Comparison of ENCODE assay signal across 8 cellular contexts in the genomic region with DNA sequence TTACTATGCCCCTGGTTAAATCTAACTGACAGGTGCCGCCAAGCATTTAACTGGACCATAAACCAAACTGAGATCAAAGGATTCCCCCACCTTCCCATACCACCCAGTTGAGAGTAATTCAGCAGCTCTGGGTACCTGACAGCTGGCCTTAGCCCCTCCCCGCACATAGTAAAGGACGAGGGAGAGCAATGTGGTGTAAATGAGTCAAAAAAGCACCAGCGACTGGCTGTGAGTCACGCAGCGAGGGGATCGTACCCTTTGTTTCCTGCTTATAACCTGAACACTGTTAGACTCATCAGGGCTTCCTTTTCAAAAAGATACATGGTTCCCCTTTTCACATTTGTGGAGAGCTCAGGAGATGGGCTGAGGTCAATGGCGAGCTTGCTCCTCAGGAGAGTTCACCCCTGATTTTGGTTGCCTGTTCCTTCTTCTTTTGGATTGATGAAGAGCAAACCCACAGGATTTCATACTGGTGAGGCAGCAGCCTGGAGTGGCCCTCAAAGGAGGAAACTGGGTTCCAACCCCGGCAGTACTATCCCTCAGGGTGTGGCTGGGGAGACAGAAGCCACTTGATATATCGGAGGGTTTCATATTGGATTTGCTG.
DNase-seq lines count a peak whose midpoint lies in the region; ATAC-seq and TF ChIP-seq lines count a peak whose summit lies in the region.

No MANE protein-coding gene starts in this region.

- H3K27me3 Mint-ChIP-seq in nephron progenitor cell (ENCODE audit: low read depth, poor library complexity), result peaks cover 54% of the 10 kb centered on the region

- H3K4me1 Mint-ChIP-seq in nephron progenitor cell, result peaks cover 41% of the 10 kb centered on the region

- no peak overlapping the region for H3K4me3 Mint-ChIP-seq in nephron progenitor cell

- peaks cover 8% of the 10 kb centered on the region for H3K36me3 Mint-ChIP-seq in nephron progenitor cell (ENCODE audit: low read depth)

- no peak for TF ChIP-seq CTCF in nephron progenitor cell (IDR thresholded peaks at IDR 0.05)

- no peaks in the 10 kb centered on the region for H3K9me3 ChIP-seq in SJSA1 (replicated peaks)

- peaks cover 14% of the 10 kb centered on the region for H3K36me3 ChIP-seq in SJSA1

- peak overlapping the region; percentile 53 for H3K27ac ChIP-seq in SJSA1

- peaks cover 61% of the 10 kb centered on the region for H3K4me1 ChIP-seq in SJSA1 (replicated peaks)

- DNase-seq in SJSA1 (ENCODE audit: low read depth in 1 of 2, low spot score in 2 of 2) (peak; percentile 76 to 79), astrocyte of the hippocampus (ENCODE audit: low read depth, low spot score) (peak; percentile 77), NCI-H524 (lab: John Stamatoyannopoulos, UW) (no peak), nephron progenitor cell (no peak), middle frontal gyrus (ENCODE audit: extremely low spot score, low spot score) (no peak)
- peak; percentile 76 to 78 for DNase-seq in stimulated activated CD4-positive, alpha-beta T cell treated with anti-CD3 and anti-CD28 coated beads, Interleukin-15, amount 100 ng/mL, for 48 hours (ENCODE audit: low read depth in 2 of 2)

- H3K27ac Mint-ChIP-seq in nephron progenitor cell, result no peak overlapping the region

- peak; percentile 57 for ATAC-seq in GM19023 (IDR thresholded peaks at IDR 0.05; ENCODE audit: unreplicated experiment)
- peak; percentile 54 for ATAC-seq in HG03025 (IDR thresholded peaks at IDR 0.05; ENCODE audit: low FRiP score, unreplicated experiment)

- H3K4me3 ChIP-seq in SJSA1, result no peak overlapping the region

- no peaks in the 10 kb centered on the region for H3K27me3 ChIP-seq in SJSA1 (replicated peaks)

- peaks cover 11% of the 10 kb centered on the region for H3K9me3 Mint-ChIP-seq in nephron progenitor cell

Comparison
In these comparisons a context has a peak if more than half of its experiments do, and no peak if none do; other contexts are left out.
1. DNase-seq: peak in SJSA1 (2 of 2), astrocyte of the hippocampus (single experiment) and stimulated activated CD4-positive, alpha-beta T cell treated with anti-CD3 and anti-CD28 coated beads, Interleukin-15, amount 100 ng/mL, for 48 hours (2 of 2); none in NCI-H524 (0 of 2), nephron progenitor cell (single experiment) and middle frontal gyrus (single experiment).